In genomic region chr2:47737191-47737975, GRCh38 we compare ENCODE assay signal across 9 cellular contexts.
"Had no signal": no experiment of that assay in that cellular context is flagged by ENCODE, and none has a peak within 500 bp of the region (broad histone marks: within the 10 kb centered on the region; RNA-seq: fewer than 3 reads in every experiment).

No MANE protein-coding gene starts in this region.

- H3K9me3 Mint-ChIP-seq: activated naive CD4-positive, alpha-beta T cell treated with anti-CD3 and anti-CD28 coated beads, Interleukin-2, amount 50 U/mL, for 24 hours; mesothelial cell of epicardium; neural crest cell had no signal

- H3K4me1 Mint-ChIP-seq: activated naive CD4-positive, alpha-beta T cell treated with anti-CD3 and anti-CD28 coated beads, Interleukin-2, amount 50 U/mL, for 24 hours; mesothelial cell of epicardium; neural crest cell had no signal

- H3K27me3 ChIP-seq: gastroesophageal sphincter, vagina had no signal

- H3K36me3 ChIP-seq: gastroesophageal sphincter, vagina had no signal

- H3K4me3 ChIP-seq: gastroesophageal sphincter, vagina had no signal

- H3K36me3 Mint-ChIP-seq: activated naive CD4-positive, alpha-beta T cell treated with anti-CD3 and anti-CD28 coated beads, Interleukin-2, amount 50 U/mL, for 24 hours; mesothelial cell of epicardium had no signal

- DNase-seq: activated CD4-positive, alpha-beta T cell treated with anti-CD3 and anti-CD28 coated beads, Interleukin-2, amount 50 U/mL, for 1 hour; activated effector memory CD4-positive, alpha-beta T cell treated with Interleukin-2 at 50 U/mL for 16 hours; activated T-cell treated with anti-CD3 and anti-CD28 coated beads, Interleukin-2, amount 50 U/mL, for 1 hour; kidney had no signal

- H3K27ac ChIP-seq: gastroesophageal sphincter, vagina had no signal

- ATAC-seq: gastroesophageal sphincter had no signal

- H3K4me3 Mint-ChIP-seq: activated naive CD4-positive, alpha-beta T cell treated with anti-CD3 and anti-CD28 coated beads, Interleukin-2, amount 50 U/mL, for 24 hours; mesothelial cell of epicardium; neural crest cell had no signal

- H3K4me1 ChIP-seq: gastroesophageal sphincter, vagina had no signal

- H3K27ac Mint-ChIP-seq: activated naive CD4-positive, alpha-beta T cell treated with anti-CD3 and anti-CD28 coated beads, Interleukin-2, amount 50 U/mL, for 24 hours; mesothelial cell of epicardium had no signal
